In genomic region chr17:75695830-75696271, GRCh38 we compare ENCODE assay signal across 1 cellular context.
TF ChIP-seq lines count a peak whose summit lies in the region.

No MANE protein-coding gene starts in this region.

TF ChIP-seq in HepG2, 621 proteins besides CTCF, POLR2A, EP300 and RAD21:
- no peak for TF ChIP-seq ZNF576 (CRISPR knock-in tag; IDR thresholded peaks at IDR 0.05)
- TF ChIP-seq MIER3 (CRISPR knock-in tag; IDR thresholded peaks at IDR 0.05; ENCODE audit: borderline replicate concordance), result no peak
- TF ChIP-seq DMAP1 (CRISPR knock-in tag; IDR thresholded peaks at IDR 0.05), result no peak
- TF ChIP-seq ZNF234 (CRISPR knock-in tag; conservative IDR thresholded peaks at IDR 0.05), result no peak
- 0 out of 2 replicates have a peak, but pooled peaks have one; percentile 37 for TF ChIP-seq HNRNPL (IDR thresholded peaks at IDR 0.05; ENCODE audit: low read depth, low read length)
- TF ChIP-seq TCF7 (IDR thresholded peaks at IDR 0.05; ENCODE audit: low read depth), result no peak
- no peak for TF ChIP-seq ZNF503 (CRISPR knock-in tag; IDR thresholded peaks at IDR 0.05)
- peak; percentile 62 for TF ChIP-seq AGO2 (optimal IDR thresholded peaks at IDR 0.05; ENCODE audit: low read depth, low read length)
- TF ChIP-seq ZNF414 (CRISPR knock-in tag; IDR thresholded peaks at IDR 0.05), result no peak
- TF ChIP-seq TP53 (CRISPR knock-in tag; conservative IDR thresholded peaks at IDR 0.05), result no peak
- TF ChIP-seq GABPA (IDR thresholded peaks at IDR 0.05; ENCODE audit: low read depth, low read length), result no peak
- TF ChIP-seq GABPA (CRISPR knock-in tag; IDR thresholded peaks at IDR 0.05; ENCODE audit: low read depth), result no peak
- no peak for TF ChIP-seq ZNF678 (CRISPR knock-in tag; IDR thresholded peaks at IDR 0.05)
- 0 out of 2 replicates have a peak, but pooled peaks have one; percentile 28 for TF ChIP-seq ZNF572 (CRISPR knock-in tag; IDR thresholded peaks at IDR 0.05)
- no peak for TF ChIP-seq ATF7-NPFF (CRISPR knock-in tag; IDR thresholded peaks at IDR 0.05; ENCODE audit: low read depth)
- no peak for TF ChIP-seq ZNF609 (CRISPR knock-in tag; IDR thresholded peaks at IDR 0.05; ENCODE audit: borderline replicate concordance)
- no peak for TF ChIP-seq THAP9 (CRISPR knock-in tag; IDR thresholded peaks at IDR 0.05; ENCODE audit: borderline replicate concordance)
TF ChIP-seq in HepG2: peak in this region for 3.
